In the genomic region with DNA sequence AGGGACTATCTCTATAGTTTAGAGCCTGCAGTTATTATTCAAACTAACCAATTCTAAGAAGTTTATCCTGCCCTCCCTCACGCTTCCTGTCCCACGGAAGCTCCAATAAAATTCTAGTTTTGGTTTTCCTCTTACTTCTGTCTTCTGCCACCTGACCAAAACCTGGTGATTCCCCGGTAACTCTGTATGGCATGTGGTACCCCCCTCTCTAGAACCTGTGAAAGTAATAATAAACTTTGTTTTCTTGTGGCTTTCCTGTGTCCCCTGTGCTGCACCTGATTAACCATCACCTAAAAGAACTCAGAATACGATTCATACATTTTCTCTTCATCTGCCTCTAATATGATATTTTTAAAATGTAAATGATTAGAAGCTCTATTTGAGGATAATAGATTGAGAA, we compare ENCODE assay signal across 27 cellular contexts.
"Had no signal": no experiment of that assay in that cellular context is flagged by ENCODE, and none has a peak within 500 bp of the region (broad histone marks: within the 10 kb centered on the region; RNA-seq: fewer than 3 reads in every experiment).

No MANE protein-coding gene starts in this region.

- H3K27ac ChIP-seq: left ventricle myocardium inferior, neural progenitor cell, neutrophil, parathyroid adenoma, right atrium auricular region, right lobe of liver, testis, thyroid gland, transverse colon, upper lobe of left lung, vagina had no signal

- H3K9ac ChIP-seq: neural progenitor cell, parathyroid adenoma had no signal

- H3K36me3 ChIP-seq: left ventricle myocardium inferior, neural progenitor cell, neutrophil, right atrium auricular region, right lobe of liver, thyroid gland, transverse colon, upper lobe of left lung, vagina had no signal

- ATAC-seq: natural killer cell; right lobe of liver; stimulated activated memory B cell treated with anti-CD40 and anti-IgM and Interleukin-4, amounts not matched to agents 10 μg/mL and 1 μg/mL and 100 μg/mL, for 72 hours; stimulated activated naive CD8-positive, alpha-beta T cell treated with anti-CD3 and anti-CD28 coated beads, Interleukin-15, amount 100 ng/mL, for 72 hours had no signal

- H2AFZ ChIP-seq: neural progenitor cell, parathyroid adenoma had no signal

- H3K4me1 ChIP-seq: left ventricle myocardium inferior, neural progenitor cell, parathyroid adenoma, right atrium auricular region, right lobe of liver, testis, thyroid gland, transverse colon, upper lobe of left lung, vagina had no signal

- H3K4me3 ChIP-seq: left ventricle myocardium inferior, lung, neural progenitor cell, right atrium auricular region, right lobe of liver, smooth muscle cell, testis, thyroid gland, transverse colon, upper lobe of left lung, vagina had no signal

- H3K4me2 ChIP-seq: neural progenitor cell, smooth muscle cell had no signal

- H3K79me2 ChIP-seq: parathyroid adenoma had no signal

- H3K27me3 ChIP-seq: neural progenitor cell, right atrium auricular region, right lobe of liver, testis, thyroid gland, transverse colon, upper lobe of left lung, vagina had no signal

- DNase-seq: islet precursor cell; left ventricle myocardium inferior; mesendoderm; naive B cell; natural killer cell; nephron progenitor cell; occipital lobe; right lobe of liver; stimulated activated CD4-positive, alpha-beta T cell treated with anti-CD3 and anti-CD28 coated beads, Interleukin-1b, Interleukin-23, amount 100 ng/mL, for 48 hours; stimulated activated CD4-positive, alpha-beta T cell treated with anti-CD3 and anti-CD28 coated beads, Interleukin-2, amount 100 ng/mL, for 48 hours; stimulated activated CD4-positive, alpha-beta T cell treated with anti-CD3 and anti-CD28 coated beads, Interleukin-4, amount 100 ng/mL, for 4 hours; stimulated activated CD8-positive, alpha-beta memory T cell treated with anti-CD3 and anti-CD28 coated beads, Interleukin-4, amount 100 ng/mL, for 48 hours; stimulated activated naive CD4-positive, alpha-beta T cell treated with Interleukin-2 at 50 U/mL for 16 hours; stimulated activated naive CD8-positive, alpha-beta T cell treated with anti-CD3 and anti-CD28 coated beads, Interleukin-15, amount 100 ng/mL, for 72 hours; substantia nigra; testis; thyroid gland; transverse colon; upper lobe of left lung had no signal

- H3K9me3 ChIP-seq: left ventricle myocardium inferior, neutrophil, right atrium auricular region, right lobe of liver, testis, thyroid gland, transverse colon, upper lobe of left lung, vagina had no signal
